In genomic region chr2:144215207-144215606, GRCh38 we compare ENCODE assay signal across 1 cellular context.
TF ChIP-seq lines count a peak whose summit lies in the region.

No MANE protein-coding gene starts in this region.

TF ChIP-seq in HepG2, 621 proteins besides CTCF, POLR2A, EP300 and RAD21 (continued from another document):
- TF ChIP-seq, protein P1, sequence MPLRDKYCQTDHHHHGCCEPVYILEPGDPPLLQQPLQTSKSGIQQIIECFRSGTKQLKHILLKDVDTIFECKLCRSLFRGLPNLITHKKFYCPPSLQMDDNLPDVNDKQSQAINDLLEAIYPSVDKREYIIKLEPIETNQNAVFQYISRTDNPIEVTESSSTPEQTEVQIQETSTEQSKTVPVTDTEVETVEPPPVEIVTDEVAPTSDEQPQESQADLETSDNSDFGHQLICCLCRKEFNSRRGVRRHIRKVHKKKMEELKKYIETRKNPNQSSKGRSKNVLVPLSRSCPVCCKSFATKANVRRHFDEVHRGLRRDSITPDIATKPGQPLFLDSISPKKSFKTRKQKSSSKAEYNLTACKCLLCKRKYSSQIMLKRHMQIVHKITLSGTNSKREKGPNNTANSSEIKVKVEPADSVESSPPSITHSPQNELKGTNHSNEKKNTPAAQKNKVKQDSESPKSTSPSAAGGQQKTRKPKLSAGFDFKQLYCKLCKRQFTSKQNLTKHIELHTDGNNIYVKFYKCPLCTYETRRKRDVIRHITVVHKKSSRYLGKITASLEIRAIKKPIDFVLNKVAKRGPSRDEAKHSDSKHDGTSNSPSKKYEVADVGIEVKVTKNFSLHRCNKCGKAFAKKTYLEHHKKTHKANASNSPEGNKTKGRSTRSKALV (CRISPR knock-in tag; IDR thresholded peaks at IDR 0.05), result no peak
- TF ChIP-seq ZNF644 (CRISPR knock-in tag; IDR thresholded peaks at IDR 0.05; ENCODE audit: low read depth) (no peak), THYN1 (CRISPR knock-in tag; IDR thresholded peaks at IDR 0.05; ENCODE audit: borderline replicate concordance, low read depth) (no peak), ZNF747 (CRISPR knock-in tag; IDR thresholded peaks at IDR 0.05; ENCODE audit: borderline replicate concordance) (no peak), ATF7 (IDR thresholded peaks at IDR 0.05) (no peak), ATF7 (CRISPR knock-in tag; IDR thresholded peaks at IDR 0.05) (no peak), HOXA5 (CRISPR knock-in tag; IDR thresholded peaks at IDR 0.05) (no peak)
- TF ChIP-seq, protein P2, sequence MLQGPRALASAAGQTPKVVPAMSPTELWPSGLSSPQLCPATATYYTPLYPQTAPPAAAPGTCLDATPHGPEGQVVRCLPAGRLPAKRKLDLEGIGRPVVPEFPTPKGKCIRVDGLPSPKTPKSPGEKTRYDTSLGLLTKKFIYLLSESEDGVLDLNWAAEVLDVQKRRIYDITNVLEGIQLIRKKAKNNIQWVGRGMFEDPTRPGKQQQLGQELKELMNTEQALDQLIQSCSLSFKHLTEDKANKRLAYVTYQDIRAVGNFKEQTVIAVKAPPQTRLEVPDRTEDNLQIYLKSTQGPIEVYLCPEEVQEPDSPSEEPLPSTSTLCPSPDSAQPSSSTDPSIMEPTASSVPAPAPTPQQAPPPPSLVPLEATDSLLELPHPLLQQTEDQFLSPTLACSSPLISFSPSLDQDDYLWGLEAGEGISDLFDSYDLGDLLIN (CRISPR knock-in tag; IDR thresholded peaks at IDR 0.05; ENCODE audit: borderline replicate concordance), result no peak
